Comparison of ENCODE assay signal across 12 cellular contexts in genomic region chr11:9362393-9362863, GRCh38. TPM values are rescaled to one million over a fixed set of nuclear protein-coding genes. Genes with fewer than 3 reads are reported as not detected.
DNase-seq lines count a peak whose midpoint lies in the region; ATAC-seq and TF ChIP-seq lines count a peak whose summit lies in the region.
"Had no signal": no experiment of that assay in that cellular context is flagged by ENCODE, and none has a peak within 500 bp of the region (broad histone marks: within the 10 kb centered on the region; RNA-seq: fewer than 3 reads in every experiment).

No MANE protein-coding gene starts in this region.

- no peaks in the 10 kb centered on the region for H3K36me3 Mint-ChIP-seq in dendritic cell treated with granulocyte-macrophage colony-stimulating factor and Interleukin-4, amounts not matched to agents 40 ng/mL and 50 ng/mL, for 4 days (ENCODE audit: low read depth)
- H3K36me3 Mint-ChIP-seq in nephron (ENCODE audit: low read depth), result no peaks in the 10 kb centered on the region

- H3K27ac ChIP-seq in BLaER1 (no peak overlapping the region), Karpas-422 (ENCODE audit: low read length) (no peak overlapping the region)

- no peak overlapping the region for H3K4me3 Mint-ChIP-seq in dendritic cell treated with granulocyte-macrophage colony-stimulating factor and Interleukin-4, amounts not matched to agents 40 ng/mL and 50 ng/mL, for 4 days
- peak overlapping the region in 1 of 3 experiments; percentile 87 for H3K4me3 Mint-ChIP-seq in nephron

- H2AFZ ChIP-seq in Karpas-422 (ENCODE audit: low read length), result no peak overlapping the region

- H3K27me3 Mint-ChIP-seq in dendritic cell treated with granulocyte-macrophage colony-stimulating factor and Interleukin-4, amounts not matched to agents 40 ng/mL and 50 ng/mL, for 4 days, result no peaks in the 10 kb centered on the region
- no peaks in the 10 kb centered on the region for H3K27me3 Mint-ChIP-seq in nephron (ENCODE audit: low read depth)

- no peaks in the 10 kb centered on the region for H3K36me3 ChIP-seq in BLaER1
- no peaks in the 10 kb centered on the region for H3K36me3 ChIP-seq in Karpas-422 (ENCODE audit: insufficient read depth, low read length)
- H3K36me3 ChIP-seq: pancreas, tibial nerve had no signal

- 0 out of 2 replicates have a peak overlapping the region, but pooled peaks have one; percentile 15 for H3K9ac ChIP-seq in BLaER1
- no peak overlapping the region for H3K9ac ChIP-seq in Karpas-422 (ENCODE audit: low read length)

- DNase-seq in M059J (ENCODE audit: low read depth) (peak; percentile 17), Karpas-422 (no peak), DMS153 treated with DMSO at 0.1 percent for 48 hours (lab: John Stamatoyannopoulos, UW; ENCODE audit: unreplicated experiment) (no peak)
- DNase-seq: activated CD4-positive, CD25-positive, alpha-beta regulatory T cell; NCI-H1048; pancreas had no signal

- peaks cover 16% of the 10 kb centered on the region for H3K4me1 ChIP-seq in BLaER1
- H3K4me1 ChIP-seq in Karpas-422 (ENCODE audit: low read length), result peaks cover 16% of the 10 kb centered on the region
- H3K4me1 ChIP-seq: pancreas had no signal

- intact Hi-C loops in dendritic cell treated with granulocyte-macrophage colony-stimulating factor and Interleukin-4, amounts not matched to agents 40 ng/mL and 50 ng/mL, for 4 days (cut with micrococcal nuclease), result loop anchor here (5.0 kb wide), 1 partner anchor 100 kb away; no protein-coding TSS in a partner anchor

- H4K20me1 ChIP-seq in BLaER1, result no peaks in the 10 kb centered on the region
- H4K20me1 ChIP-seq in Karpas-422 (ENCODE audit: insufficient read depth, low read depth, low read length), result no peaks in the 10 kb centered on the region

- H3K9me3 Mint-ChIP-seq in dendritic cell treated with granulocyte-macrophage colony-stimulating factor and Interleukin-4, amounts not matched to agents 40 ng/mL and 50 ng/mL, for 4 days, result no peaks in the 10 kb centered on the region
- no peaks in the 10 kb centered on the region for H3K9me3 Mint-ChIP-seq in nephron

- ATAC-seq in HG02981 (IDR thresholded peaks at IDR 0.05; ENCODE audit: unreplicated experiment) (no peak), HG02973 (IDR thresholded peaks at IDR 0.05; ENCODE audit: unreplicated experiment) (no peak)
- ATAC-seq: pancreas had no signal

- H3K4me3 ChIP-seq in BLaER1 (no peak overlapping the region), Karpas-422 (ENCODE audit: low read length) (no peak overlapping the region)
- H3K4me3 ChIP-seq: pancreas, tibial nerve had no signal

- no peaks in the 10 kb centered on the region for H3K27me3 ChIP-seq in BLaER1
- H3K27me3 ChIP-seq in Karpas-422 (ENCODE audit: low read length), result no peaks in the 10 kb centered on the region
- H3K27me3 ChIP-seq: pancreas, tibial nerve had no signal

- no peaks in the 10 kb centered on the region for H3K9me3 ChIP-seq in BLaER1
- H3K9me3 ChIP-seq in Karpas-422 (ENCODE audit: low read length), result no peaks in the 10 kb centered on the region
- H3K9me3 ChIP-seq: pancreas, tibial nerve had no signal

- peak overlapping the region; percentile 99 for H3K27ac Mint-ChIP-seq in dendritic cell treated with granulocyte-macrophage colony-stimulating factor and Interleukin-4, amounts not matched to agents 40 ng/mL and 50 ng/mL, for 4 days
- H3K27ac Mint-ChIP-seq in nephron, result peak overlapping the region; percentile 91 to 99 (median 94)

- H3K4me2 ChIP-seq in BLaER1 (no peak overlapping the region), Karpas-422 (ENCODE audit: low read depth, low read length, poor library complexity, severe bottlenecking) (no peak overlapping the region)

- H3K79me2 ChIP-seq in Karpas-422 (ENCODE audit: low read length), result no peaks in the 10 kb centered on the region

- no peak for TF ChIP-seq CTCF in nephron (IDR thresholded peaks at IDR 0.05; ENCODE audit: unreplicated experiment in 3 of 3)

- no peaks in the 10 kb centered on the region for H3K9me2 ChIP-seq in Karpas-422 (replicated peaks; ENCODE audit: insufficient read depth, low read length)

- H3K4me1 Mint-ChIP-seq in dendritic cell treated with granulocyte-macrophage colony-stimulating factor and Interleukin-4, amounts not matched to agents 40 ng/mL and 50 ng/mL, for 4 days (ENCODE audit: low read depth), result peaks cover 26% of the 10 kb centered on the region
- peaks cover 20% of the 10 kb centered on the region for H3K4me1 Mint-ChIP-seq in nephron

RNA-seq across cellular contexts. Expression of gene IPO7, which starts 22.0 kb away (rescaled TPM):
- total RNA-seq in M059J (2014; rRNA removed; shearing (Covaris generic)), result 85.6 and 108 TPM in 2 replicates
- 48.6 and 77.6 TPM in 2 replicates for total RNA-seq in Karpas-422 (2014; rRNA removed; shearing (Covaris generic); ENCODE audit: low replicate concordance)

RNA-seq across cellular contexts. Expression of gene TMEM41B, which starts 48.0 kb away (rescaled TPM):
- total RNA-seq in M059J (2014; rRNA removed; shearing (Covaris generic)), result 84.6 and 108 TPM in 2 replicates
- 45.2 and 88.6 TPM in 2 replicates for total RNA-seq in Karpas-422 (2014; rRNA removed; shearing (Covaris generic); ENCODE audit: low replicate concordance)
